8 cellular contexts compared by ENCODE assay signal in genomic region chr1:202144510-202145324, GRCh38. TPM values are rescaled to one million over a fixed set of nuclear protein-coding genes. Genes with fewer than 3 reads are reported as not detected.
A peak's percentile ranks its signal among the peaks of the same experiment; 100 is the strongest.
DNase-seq lines count a peak whose midpoint lies in the region; ATAC-seq, FAIRE-seq and TF ChIP-seq lines count a peak whose summit lies in the region.

Gene ARL8A, minus strand, starts transcription at chr1:202144737. Its CDS starts 165 bp downstream, at chr1:202144572.

- H3K27me3 Mint-ChIP-seq in natural killer cell treated with Interleukin-12 subunit alpha and Interleukin-12 subunit beta and Interleukin-15 and Interleukin-18, amount 100 ng/mL, for 72 hours: no peaks in the 10 kb centered on the region

- peaks cover 29% of the 10 kb centered on the region for H4K20me1 ChIP-seq in PC-9 (ENCODE audit: insufficient read depth)

- peak within 1 kb of the TSS; percentile 95 for H3K4me2 ChIP-seq in PC-9

- H2AFZ ChIP-seq in PC-9: peak within 1 kb of the TSS; percentile 94

- peak; percentile 62 for ATAC-seq in HG03354 (IDR thresholded peaks at IDR 0.05; ENCODE audit: poor library complexity, severe bottlenecking, unreplicated experiment)
- peak; percentile 81 to 85 for ATAC-seq in natural killer cell treated with Interleukin-12 subunit alpha and Interleukin-12 subunit beta and Interleukin-15 and Interleukin-18, amount 100 ng/mL, for 72 hours

- POLR2A ChIA-PET in PC-9 (lab: Charles Lee; ENCODE audit: unreplicated experiment): no interaction called here

- BruUV-seq in PC-9 (replicated peaks; lab: Mats Ljungman, UMichigan): TSS peak; percentile 73

- H3K36me3 ChIP-seq in PC-9 (ENCODE audit: low read depth) (0 out of 2 replicates have a peak, but pooled peaks cover 8% of the 10 kb centered on the region), thyroid gland (no peaks in the 10 kb centered on the region)

- peaks cover 4% of the 10 kb centered on the region for H3K36me3 Mint-ChIP-seq in natural killer cell treated with Interleukin-12 subunit alpha and Interleukin-12 subunit beta and Interleukin-15 and Interleukin-18, amount 100 ng/mL, for 72 hours

- no peaks in the 10 kb centered on the region for H3K9me2 ChIP-seq in PC-9 (ENCODE audit: insufficient read depth)

- H3K27ac ChIP-seq in PC-9 (no peak within 1 kb of the TSS), thyroid gland (peak within 1 kb of the TSS; percentile 82 to 93 (median 85))

- H3K4me1 Mint-ChIP-seq in natural killer cell treated with Interleukin-12 subunit alpha and Interleukin-12 subunit beta and Interleukin-15 and Interleukin-18, amount 100 ng/mL, for 72 hours (ENCODE audit: low read depth in 2 of 2): peaks cover 22% of the 10 kb centered on the region in 2 donors

- peaks cover 17% of the 10 kb centered on the region; the same call in 1 of the 2 replicates for H3F3A ChIP-seq in PC-9 (ENCODE audit: insufficient read depth, low read depth)

- TF ChIP-seq CTCF in PC-9 (conservative IDR thresholded peaks at IDR 0.05) (no peak), fibroblast of the aortic adventitia (IDR thresholded peaks at IDR 0.05; ENCODE audit: insufficient read depth, low read length) (no peak), thyroid gland (IDR thresholded peaks at IDR 0.05) (no peak)

- H3K27ac Mint-ChIP-seq in natural killer cell treated with Interleukin-12 subunit alpha and Interleukin-12 subunit beta and Interleukin-15 and Interleukin-18, amount 100 ng/mL, for 72 hours: peak within 1 kb of the TSS; percentile 88 to 97

- WGBS in thyroid gland, 2 donors: 2 to 5% methylated on average over 10 to 12 of the region's 70 CpGs

- peak within 1 kb of the TSS; percentile 95 for H3K4me3 ChIP-seq in PC-9
- peak within 1 kb of the TSS; percentile 90 for H3K4me3 ChIP-seq in fibroblast of the aortic adventitia (ENCODE audit: low read depth, low read length)
- peak within 1 kb of the TSS; percentile 81 to 94 (median 92) for H3K4me3 ChIP-seq in thyroid gland (replicated peaks in 1 of 3)

- no peak for FAIRE-seq in GM19239 (lab: Jason Lieb, UNC)

- intact Hi-C loops in PC-9 (cut with micrococcal nuclease; ENCODE audit: unreplicated experiment) (no loop called here), thyroid gland (cut with DNase I) (no loop called here)

- H3K79me2 ChIP-seq in PC-9 (ENCODE audit: low read depth): peaks cover 37% of the 10 kb centered on the region

- H3K4me1 ChIP-seq in PC-9 (replicated peaks; ENCODE audit: insufficient read depth) (peaks cover 15% of the 10 kb centered on the region), thyroid gland (peaks cover 10 to 20% of the 10 kb centered on the region in 2 donors)

- DNase-seq in C1 segment of cervical spinal cord (lab: John Stamatoyannopoulos, UW) (peak in 10 of 14 donors; percentile 40 to 85 (median 60)), GM19239 (ENCODE audit: insufficient read length, low spot score) (peak; percentile 84), PC-9 (peak in 1 of 2 experiments; percentile 58), fibroblast of the aortic adventitia (ENCODE audit: low read depth) (no peak), thyroid gland (peak; percentile 71 to 72)
- DNase-seq in activated effector memory CD4-positive, alpha-beta T cell treated with anti-CD3 and anti-CD28 coated beads, Interleukin-2, amount 50 U/mL, for 16 hours: peak; percentile 90
- DNase-seq in natural killer cell treated with Interleukin-12 subunit alpha and Interleukin-12 subunit beta and Interleukin-15 and Interleukin-18, amount 100 ng/mL, for 72 hours (ENCODE audit: low spot score): peak; percentile 82

- TF ChIP-seq POLR2A in thyroid gland (IDR thresholded peaks at IDR 0.05): peak; percentile 61 to 88

- H3K4me3 Mint-ChIP-seq in natural killer cell treated with Interleukin-12 subunit alpha and Interleukin-12 subunit beta and Interleukin-15 and Interleukin-18, amount 100 ng/mL, for 72 hours: peak within 1 kb of the TSS; percentile 99

- CTCF ChIA-PET in PC-9 (lab: Charles Lee): interaction anchor here (0.5 kb wide), 1 partner anchor 575 kb away, joined by 3 read pairs; no protein-coding TSS in a partner anchor

- no peaks in the 10 kb centered on the region for H3K9me3 Mint-ChIP-seq in natural killer cell treated with Interleukin-12 subunit alpha and Interleukin-12 subunit beta and Interleukin-15 and Interleukin-18, amount 100 ng/mL, for 72 hours

- H3K27me3 ChIP-seq in PC-9 (ENCODE audit: insufficient read depth, low read depth) (no peaks in the 10 kb centered on the region), thyroid gland (no peaks in the 10 kb centered on the region)

- H3K9me3 ChIP-seq in PC-9 (ENCODE audit: insufficient read depth, low read depth) (no peaks in the 10 kb centered on the region), thyroid gland (no peaks in the 10 kb centered on the region)

RNA-seq across cellular contexts. Expression of gene ARL8A, which starts in this region (rescaled TPM):
- total RNA-seq in PC-9 (2021) (40.0 and 42.6 TPM in 2 replicates), fibroblast of the aortic adventitia (ENCODE audit: low replicate concordance) (3.4 and 16.9 TPM in 2 replicates), thyroid gland (10 to 100 TPM; 31.2 to 38.6 (median 35.0) TPM)
- 10 to 100 TPM; 68.0 to 80.0 TPM for total RNA-seq in natural killer cell treated with Interleukin-12 subunit alpha and Interleukin-12 subunit beta and Interleukin-15 and Interleukin-18, amount 100 ng/mL, for 72 hours
